18 cellular contexts compared by ENCODE assay signal in the genomic region with DNA sequence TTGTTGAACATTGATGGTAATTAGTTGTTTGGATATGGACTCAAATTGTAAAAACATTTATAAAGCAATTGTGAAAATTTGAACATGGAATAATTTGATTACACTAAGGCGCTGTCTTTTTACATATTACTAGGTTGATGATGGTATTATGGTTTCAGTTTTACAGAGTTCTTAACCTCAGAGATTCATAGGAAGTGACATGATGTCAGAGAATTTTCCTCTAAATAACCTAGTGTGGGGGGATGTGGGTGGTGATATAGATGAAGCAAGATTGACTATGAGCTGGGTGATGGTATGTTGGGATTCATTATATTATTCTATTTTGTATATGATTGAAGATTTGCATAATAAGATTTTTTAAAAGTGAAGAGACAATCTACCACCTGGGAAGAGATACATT. TPM values are rescaled to one million over a fixed set of nuclear protein-coding genes. Genes with fewer than 3 reads are reported as not detected.
DNase-seq lines count a peak whose midpoint lies in the region; ATAC-seq lines count a peak whose summit lies in the region.
"Had no signal": no experiment of that assay in that cellular context is flagged by ENCODE, and none has a peak within 500 bp of the region (broad histone marks: within the 10 kb centered on the region; RNA-seq: fewer than 3 reads in every experiment).

No MANE protein-coding gene starts in this region.

- H3K9me3 Mint-ChIP-seq in activated CD8-positive, alpha-beta memory T cell treated with anti-CD3 and anti-CD28 coated beads, Interleukin-2, amount 10 ng/mL, durations not matched to agents 7 days and 5 days (ENCODE audit: low read depth) = no peaks in the 10 kb centered on the region
- H3K9me3 Mint-ChIP-seq in activated T-helper 17 cell treated with anti-CD3 and anti-CD28 coated beads, Interleukin-2, amount 50 U/mL, for 72 hours = no peaks in the 10 kb centered on the region

- H3K27ac Mint-ChIP-seq in activated CD8-positive, alpha-beta memory T cell treated with anti-CD3 and anti-CD28 coated beads, Interleukin-2, amount 10 ng/mL, durations not matched to agents 7 days and 5 days = peak overlapping the region; percentile 72
- H3K27ac Mint-ChIP-seq in activated T-helper 17 cell treated with anti-CD3 and anti-CD28 coated beads, Interleukin-2, amount 50 U/mL, for 72 hours = no peak overlapping the region

- peaks cover 14% of the 10 kb centered on the region for H3K27me3 Mint-ChIP-seq in activated CD8-positive, alpha-beta memory T cell treated with anti-CD3 and anti-CD28 coated beads, Interleukin-2, amount 10 ng/mL, durations not matched to agents 7 days and 5 days
- peaks cover 5% of the 10 kb centered on the region for H3K27me3 Mint-ChIP-seq in activated T-helper 17 cell treated with anti-CD3 and anti-CD28 coated beads, Interleukin-2, amount 50 U/mL, for 72 hours

- H3K36me3 Mint-ChIP-seq in activated CD8-positive, alpha-beta memory T cell treated with anti-CD3 and anti-CD28 coated beads, Interleukin-2, amount 10 ng/mL, durations not matched to agents 7 days and 5 days = peaks cover 4% of the 10 kb centered on the region
- H3K36me3 Mint-ChIP-seq in activated T-helper 17 cell treated with anti-CD3 and anti-CD28 coated beads, Interleukin-2, amount 50 U/mL, for 72 hours (ENCODE audit: low read depth) = no peaks in the 10 kb centered on the region

- H3K4me1 Mint-ChIP-seq in activated CD8-positive, alpha-beta memory T cell treated with anti-CD3 and anti-CD28 coated beads, Interleukin-2, amount 10 ng/mL, durations not matched to agents 7 days and 5 days = peaks cover 22% of the 10 kb centered on the region
- no peaks in the 10 kb centered on the region for H3K4me1 Mint-ChIP-seq in activated T-helper 17 cell treated with anti-CD3 and anti-CD28 coated beads, Interleukin-2, amount 50 U/mL, for 72 hours

- no peak for DNase-seq in activated CD8-positive, alpha-beta memory T cell treated with anti-CD3 and anti-CD28 coated beads, Interleukin-2, amount 10 ng/mL, durations not matched to agents 7 days and 5 days
- DNase-seq in activated CD8-positive, alpha-beta memory T cell treated with anti-CD3 and anti-CD28 coated beads, Interleukin-2, amount 50 U/mL, for 4 hours = no peak
- DNase-seq in putamen (ENCODE audit: low spot score) (peak; percentile 21), HUDEP-2 (lab: John Stamatoyannopoulos, UW; ENCODE audit: unreplicated experiment in 76 of 76) (no peak), superior temporal gyrus (ENCODE audit: extremely low spot score) (no peak), DMS53 treated with DMSO at 0.1 percent for 48 hours (lab: John Stamatoyannopoulos, UW; ENCODE audit: unreplicated experiment) (no peak)
- DNase-seq: C1 segment of cervical spinal cord, GF-D8, GM23248, HCEC 1CT, KG1, NCI-H1436 treated with DMSO at 0.1 percent for 48 hours, NCI-H2029 treated with DMSO at 0.1 percent for 48 hours, NCI-H2171 treated with DMSO at 0.1 percent for 48 hours, NCI-H82, PC-3 had no signal

- no peak overlapping the region for H3K4me3 Mint-ChIP-seq in activated CD8-positive, alpha-beta memory T cell treated with anti-CD3 and anti-CD28 coated beads, Interleukin-2, amount 10 ng/mL, durations not matched to agents 7 days and 5 days
- H3K4me3 Mint-ChIP-seq in activated T-helper 17 cell treated with anti-CD3 and anti-CD28 coated beads, Interleukin-2, amount 50 U/mL, for 72 hours = peak overlapping the region; percentile 19

- CTCF ChIA-PET in activated CD8-positive, alpha-beta memory T cell treated with anti-CD3 and anti-CD28 coated beads, Interleukin-2, amount 10 ng/mL, durations not matched to agents 7 days and 5 days (lab: Charles Lee) = interaction anchor here (1.0 to 1.2 kb wide), 2 partner anchors 24 kb away, joined by 4 to 5 read pairs; no protein-coding TSS in a partner anchor

- ATAC-seq in activated CD8-positive, alpha-beta memory T cell treated with anti-CD3 and anti-CD28 coated beads, Interleukin-2, amount 10 ng/mL, durations not matched to agents 7 days and 5 days = peak; percentile 96
- ATAC-seq in HG02885 (IDR thresholded peaks at IDR 0.05; ENCODE audit: poor library complexity, unreplicated experiment) = peak; percentile 49
- ATAC-seq in activated T-helper 17 cell treated with anti-CD3 and anti-CD28 coated beads, Interleukin-2, amount 50 U/mL, for 72 hours (replicated peaks) = peak; percentile 94
- ATAC-seq: PC-3 had no signal

RNA-seq across cellular contexts. Expression of a gene that starts 45.9 kb away (rescaled TPM):
- 100 to 1,000 TPM; 240 to 332 TPM for total RNA-seq in activated CD8-positive, alpha-beta memory T cell treated with anti-CD3 and anti-CD28 coated beads, Interleukin-2, amount 10 ng/mL, durations not matched to agents 7 days and 5 days
- 100 to 1,000 TPM; 200 to 416 TPM for total RNA-seq in activated T-helper 17 cell treated with anti-CD3 and anti-CD28 coated beads, Interleukin-2, amount 50 U/mL, for 72 hours

RNA-seq across cellular contexts. Expression of a gene that starts 59.4 kb away (rescaled TPM):
- 10 to 100 TPM; 58.4 to 62.4 TPM for total RNA-seq in activated CD8-positive, alpha-beta memory T cell treated with anti-CD3 and anti-CD28 coated beads, Interleukin-2, amount 10 ng/mL, durations not matched to agents 7 days and 5 days
- total RNA-seq in activated T-helper 17 cell treated with anti-CD3 and anti-CD28 coated beads, Interleukin-2, amount 50 U/mL, for 72 hours = 10 to 100 TPM; 57.5 to 64.1 TPM
